In genomic region chr14:54567634-54568561, GRCh38 we compare ENCODE assay signal across 8 cellular contexts. TPM values are rescaled to one million over a fixed set of nuclear protein-coding genes. Genes with fewer than 3 reads are reported as not detected.
DNase-seq lines count a peak whose midpoint lies in the region; ATAC-seq and TF ChIP-seq lines count a peak whose summit lies in the region.

No MANE protein-coding gene starts in this region.

- H2AFZ ChIP-seq in KMS-11 (ENCODE audit: low read depth) = peak overlapping the region; percentile 88

- H3K27ac Mint-ChIP-seq in activated CD4-positive, alpha-beta T cell treated with anti-CD3 and anti-CD28 coated beads, Interleukin-2, amount 10 ng/mL, durations not matched to agents 24 days and 14 days = peak overlapping the region; percentile 87
- peak overlapping the region; percentile 30 for H3K27ac Mint-ChIP-seq in dendritic cell treated with granulocyte-macrophage colony-stimulating factor and Interleukin-4, amounts not matched to agents 40 ng/mL and 50 ng/mL, for 4 days

- DNase-seq in G401 (ENCODE audit: low spot score) = peak; percentile 57
- DNase-seq in activated CD4-positive, alpha-beta T cell treated with anti-CD3 and anti-CD28 coated beads, Interleukin-2, amount 10 ng/mL, durations not matched to agents 24 days and 14 days = peak; percentile 82
- peak; percentile 62 to 87 for DNase-seq in left lung
- peak; percentile 27 to 40 for DNase-seq in stimulated activated CD4-positive, alpha-beta T cell treated with anti-CD3 and anti-CD28 coated beads, Interleukin-4, amount 100 ng/mL, for 4 hours

- no peak overlapping the region for H3K4me3 ChIP-seq in KMS-11 (IDR thresholded peaks at IDR 0.05; ENCODE audit: insufficient read depth, low read depth, low read length)
- peak overlapping the region; percentile 67 to 86 for H3K4me3 ChIP-seq in left lung

- no peaks in the 10 kb centered on the region for H3K36me3 ChIP-seq in KMS-11 (ENCODE audit: insufficient read depth)
- H3K36me3 ChIP-seq in left lung = no peaks in the 10 kb centered on the region

- H3K79me2 ChIP-seq in KMS-11 (ENCODE audit: insufficient read depth, low read depth) = no peaks in the 10 kb centered on the region

- H3K27ac ChIP-seq in KMS-11 (no peak overlapping the region), left lung (peak overlapping the region; percentile 86 to 98)

- intact Hi-C loops in activated CD4-positive, alpha-beta T cell treated with anti-CD3 and anti-CD28 coated beads, Interleukin-2, amount 10 ng/mL, durations not matched to agents 24 days and 14 days (cut with micrococcal nuclease) = loop anchor here (2.0 to 5.0 kb wide), 4 partner anchors 59 to 334 kb away; partner anchors contain the start of genes CDKN3 and GCH1
- intact Hi-C loops in dendritic cell treated with granulocyte-macrophage colony-stimulating factor and Interleukin-4, amounts not matched to agents 40 ng/mL and 50 ng/mL, for 4 days (cut with micrococcal nuclease) = loop anchor here (5.0 kb wide), 1 partner anchor 74 kb away; no protein-coding TSS in a partner anchor
- intact Hi-C loops in left lung (cut with DNase I) = loop anchor here in 1 of 2 donors (5.0 kb wide), 1 partner anchor 204 kb away; no protein-coding TSS in a partner anchor

- H3K27me3 ChIP-seq in KMS-11 (ENCODE audit: insufficient read depth, low read depth) (no peaks in the 10 kb centered on the region), left lung (peaks cover 0 to 63% of the 10 kb centered on the region in 2 donors)

- peaks cover 21% of the 10 kb centered on the region for H3K4me1 Mint-ChIP-seq in activated CD4-positive, alpha-beta T cell treated with anti-CD3 and anti-CD28 coated beads, Interleukin-2, amount 10 ng/mL, durations not matched to agents 24 days and 14 days
- H3K4me1 Mint-ChIP-seq in dendritic cell treated with granulocyte-macrophage colony-stimulating factor and Interleukin-4, amounts not matched to agents 40 ng/mL and 50 ng/mL, for 4 days (ENCODE audit: low read depth) = peaks cover 22% of the 10 kb centered on the region

- in situ Hi-C loops in G401 (cut with HindIII; ENCODE audit: low sequenced_read_pairs) = no loop called here

- TF ChIP-seq CTCF in KMS-11 (conservative IDR thresholded peaks at IDR 0.05; ENCODE audit: low read depth, low read length) = no peak
- no peak for TF ChIP-seq CTCF in left lung (IDR thresholded peaks at IDR 0.05)

- H3K9me3 Mint-ChIP-seq in activated CD4-positive, alpha-beta T cell treated with anti-CD3 and anti-CD28 coated beads, Interleukin-2, amount 10 ng/mL, durations not matched to agents 24 days and 14 days = peaks cover 3% of the 10 kb centered on the region
- H3K9me3 Mint-ChIP-seq in dendritic cell treated with granulocyte-macrophage colony-stimulating factor and Interleukin-4, amounts not matched to agents 40 ng/mL and 50 ng/mL, for 4 days = peaks cover 13% of the 10 kb centered on the region

- H4K20me1 ChIP-seq in KMS-11 (ENCODE audit: insufficient read depth) = no peaks in the 10 kb centered on the region

- H3K4me1 ChIP-seq in KMS-11 (ENCODE audit: low read depth, poor library complexity, severe bottlenecking) (peaks cover 4% of the 10 kb centered on the region), left lung (peaks cover 19 to 60% of the 10 kb centered on the region in 2 donors)

- H3K4me2 ChIP-seq in KMS-11 = peak overlapping the region; percentile 79

- H3K27me3 Mint-ChIP-seq in activated CD4-positive, alpha-beta T cell treated with anti-CD3 and anti-CD28 coated beads, Interleukin-2, amount 10 ng/mL, durations not matched to agents 24 days and 14 days = peaks cover 37% of the 10 kb centered on the region
- H3K27me3 Mint-ChIP-seq in dendritic cell treated with granulocyte-macrophage colony-stimulating factor and Interleukin-4, amounts not matched to agents 40 ng/mL and 50 ng/mL, for 4 days = peaks cover 47% of the 10 kb centered on the region

- peaks cover 6% of the 10 kb centered on the region for H3K36me3 Mint-ChIP-seq in activated CD4-positive, alpha-beta T cell treated with anti-CD3 and anti-CD28 coated beads, Interleukin-2, amount 10 ng/mL, durations not matched to agents 24 days and 14 days (ENCODE audit: low read depth)
- H3K36me3 Mint-ChIP-seq in dendritic cell treated with granulocyte-macrophage colony-stimulating factor and Interleukin-4, amounts not matched to agents 40 ng/mL and 50 ng/mL, for 4 days (ENCODE audit: low read depth) = peaks cover 6% of the 10 kb centered on the region

- ATAC-seq in left lung (peak; percentile 5), HG02884 (IDR thresholded peaks at IDR 0.05; ENCODE audit: unreplicated experiment) (no peak), GM21367 (IDR thresholded peaks at IDR 0.05; ENCODE audit: unreplicated experiment) (no peak)

- no peak overlapping the region for H3K9ac ChIP-seq in KMS-11

- peaks cover 0 to 7% of the 10 kb centered on the region in 2 donors for H3K9me3 ChIP-seq in left lung

- H3K4me3 Mint-ChIP-seq in activated CD4-positive, alpha-beta T cell treated with anti-CD3 and anti-CD28 coated beads, Interleukin-2, amount 10 ng/mL, durations not matched to agents 24 days and 14 days = peak overlapping the region; percentile 93
- H3K4me3 Mint-ChIP-seq in dendritic cell treated with granulocyte-macrophage colony-stimulating factor and Interleukin-4, amounts not matched to agents 40 ng/mL and 50 ng/mL, for 4 days = peak overlapping the region; percentile 91

RNA-seq across cellular contexts. Expression of gene SAMD4A, which starts 1.0 kb away (rescaled TPM):
- total RNA-seq in G401 (2014; rRNA removed; shearing (Covaris generic)) = 6.6 and 17.0 TPM in 2 replicates
- total RNA-seq in activated CD4-positive, alpha-beta T cell treated with anti-CD3 and anti-CD28 coated beads, Interleukin-2, amount 10 ng/mL, durations not matched to agents 24 days and 14 days = 4.6 and 5.7 TPM in 2 replicates
- total RNA-seq in left lung = 10 to 100 TPM; 22.3 to 40.5 TPM

RNA-seq across cellular contexts. Expression of gene CGRRF1, which starts 58.2 kb away (rescaled TPM):
- total RNA-seq in G401 (2014; rRNA removed; shearing (Covaris generic)) = 14.7 and 26.9 TPM in 2 replicates
- 7.8 and 11.9 TPM in 2 replicates for total RNA-seq in activated CD4-positive, alpha-beta T cell treated with anti-CD3 and anti-CD28 coated beads, Interleukin-2, amount 10 ng/mL, durations not matched to agents 24 days and 14 days
- total RNA-seq in left lung = 10 to 100 TPM; 17.5 to 20.1 TPM
